ENCODE assay signal across 9 cellular contexts in the genomic region with DNA sequence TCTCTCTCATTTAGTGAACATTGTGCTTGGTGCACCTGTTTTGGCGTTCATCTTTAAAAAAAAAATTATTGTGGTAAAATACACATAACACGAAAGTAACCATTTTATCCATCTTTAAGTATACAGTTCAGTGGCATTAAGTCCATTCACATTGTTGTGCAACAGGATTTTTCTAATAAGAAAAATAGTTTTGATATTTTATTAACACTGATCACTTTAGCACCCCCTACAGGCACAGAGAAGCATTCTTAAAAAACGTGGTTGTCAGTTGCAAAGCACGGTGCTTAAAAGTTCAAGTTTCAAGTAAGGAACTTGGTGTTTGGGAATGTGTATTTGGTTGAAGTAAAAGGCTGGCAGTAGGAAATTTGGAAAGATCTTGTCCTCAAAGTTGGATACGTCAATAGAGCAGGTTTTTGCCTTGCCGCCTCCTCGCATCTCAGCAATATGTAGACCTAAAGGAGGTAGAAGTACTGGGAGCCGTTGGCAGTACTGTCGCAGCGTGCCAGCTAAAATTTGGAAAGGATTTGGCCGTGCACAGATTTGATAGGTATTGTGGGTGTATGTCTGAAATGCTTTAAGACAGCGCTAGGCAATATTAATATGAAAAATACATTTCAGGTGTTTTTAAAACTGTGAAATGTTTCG.
A peak's percentile ranks its signal among the peaks of the same experiment; 100 is the strongest.
DNase-seq lines count a peak whose midpoint lies in the region; ATAC-seq and TF ChIP-seq lines count a peak whose summit lies in the region.
"Had no signal": no experiment of that assay in that cellular context is flagged by ENCODE, and none has a peak within 500 bp of the region (broad histone marks: within the 10 kb centered on the region; RNA-seq: fewer than 3 reads in every experiment).

No MANE protein-coding gene starts in this region.

- no peak overlapping the region for H3K27ac ChIP-seq in breast epithelium
- H3K27ac ChIP-seq in PC-3 (ENCODE audit: low read length): no peak overlapping the region
- H3K27ac ChIP-seq in thoracic aorta: no peak overlapping the region

- H3K36me3 Mint-ChIP-seq in MCF 10A (ENCODE audit: insufficient read depth, unreplicated experiment): peaks cover 6% of the 10 kb centered on the region

- ATAC-seq in PC-3 (no peak), thoracic aorta (ENCODE audit: insufficient number of reproducible peaks, low FRiP score, low read depth) (no peak)
- no peak for ATAC-seq in activated CD4-positive, CD25-positive, alpha-beta regulatory T cell treated with anti-CD3 and anti-CD28 coated beads, Interleukin-2, amount 50 U/mL, for 24 hours

- H3K4me2 ChIP-seq in PC-3 (ENCODE audit: low read length): no peak overlapping the region

- no peaks in the 10 kb centered on the region for H3K9me3 Mint-ChIP-seq in MCF 10A (ENCODE audit: unreplicated experiment)

- H3K4me1 Mint-ChIP-seq in MCF 10A (ENCODE audit: insufficient read depth, unreplicated experiment): no peaks in the 10 kb centered on the region

- POLR2A ChIA-PET in MCF 10A (lab: Yijun Ruan, JAX): interaction anchor here (0.6 to 1.2 kb wide), 3 partner anchors 22 to 635 kb away, joined by 3 to 4 read pairs (median 3); no protein-coding TSS in a partner anchor
- POLR2A ChIA-PET in PC-3 (lab: Charles Lee; ENCODE audit: unreplicated experiment): no interaction called here

- no peak overlapping the region for H3K4me3 Mint-ChIP-seq in MCF 10A (ENCODE audit: unreplicated experiment)

- H3K27me3 ChIP-seq in breast epithelium: no peaks in the 10 kb centered on the region
- no peaks in the 10 kb centered on the region for H3K27me3 ChIP-seq in PC-3 (ENCODE audit: low read length)
- no peaks in the 10 kb centered on the region for H3K27me3 ChIP-seq in thoracic aorta (replicated peaks; ENCODE audit: insufficient read depth)

- peak overlapping the region; percentile 63 for H2AFZ ChIP-seq in PC-3 (ENCODE audit: low read length)

- H3K4me1 ChIP-seq in breast epithelium (no peaks in the 10 kb centered on the region), PC-3 (ENCODE audit: insufficient read depth, low read length) (no peaks in the 10 kb centered on the region), thoracic aorta (ENCODE audit: control insufficient read depth in 1 of 2, low read depth in 2 of 2) (peaks cover 0 to 6% of the 10 kb centered on the region in 2 donors)

- no peaks in the 10 kb centered on the region for H3K36me3 ChIP-seq in breast epithelium
- no peaks in the 10 kb centered on the region for H3K36me3 ChIP-seq in PC-3 (ENCODE audit: low read depth, low read length)
- H3K36me3 ChIP-seq in thoracic aorta: no peaks in the 10 kb centered on the region

- no peaks in the 10 kb centered on the region for H3K27me3 Mint-ChIP-seq in MCF 10A (ENCODE audit: insufficient read depth, unreplicated experiment)

- H3K4me3 ChIP-seq in breast epithelium: no peak overlapping the region
- H3K4me3 ChIP-seq in PC-3 (ENCODE audit: low read length): no peak overlapping the region
- no peak overlapping the region for H3K4me3 ChIP-seq in thoracic aorta

- H3K27ac Mint-ChIP-seq in MCF 10A (ENCODE audit: low read depth, unreplicated experiment): no peak overlapping the region

- no peaks in the 10 kb centered on the region for H3F3A ChIP-seq in PC-3 (ENCODE audit: low read length, unreplicated experiment)

- H3K9me3 ChIP-seq in breast epithelium (no peaks in the 10 kb centered on the region), PC-3 (ENCODE audit: low read length) (no peaks in the 10 kb centered on the region), thoracic aorta (no peaks in the 10 kb centered on the region)

- DNase-seq in MCF 10A (ENCODE audit: unreplicated experiment): peak; percentile 38
- DNase-seq in breast epithelium (ENCODE audit: low spot score in 2 of 2): no peak
- peak; percentile 51 for DNase-seq in PC-3
- peak; percentile 26 for DNase-seq in fibroblast of peridontal ligament (ENCODE audit: extremely low read depth)
- no peak for DNase-seq in thoracic aorta (ENCODE audit: low spot score)
- no peak for DNase-seq in activated CD4-positive, alpha-beta T cell treated with anti-CD3 and anti-CD28 coated beads, Interleukin-2, amount 50 U/mL, for 4 hours
- no peak for DNase-seq in NCI-H1436 treated with DMSO at 0.1 percent for 48 hours (lab: John Stamatoyannopoulos, UW)
- DNase-seq: effector CD4-positive, alpha-beta T cell had no signal

- no TSS peak for BruUV-seq in MCF 10A (replicated peaks; lab: Mats Ljungman, UMichigan)
- no TSS peak for BruUV-seq in PC-3 (replicated peaks; lab: Mats Ljungman, UMichigan)

- TF ChIP-seq POLR2A in breast epithelium (IDR thresholded peaks at IDR 0.05): no peak

- intact Hi-C loops in MCF 10A (cut with micrococcal nuclease): loop anchor here (1.0 kb wide), 1 partner anchor 75 kb away; no protein-coding TSS in a partner anchor
- intact Hi-C loops in breast epithelium (cut with DNase I; ENCODE audit: low total_unique reads): no loop called here
- intact Hi-C loops in PC-3 (cut with micrococcal nuclease): loop anchor here (5.0 kb wide), 1 partner anchor 74 kb away; no protein-coding TSS in a partner anchor

- no peak overlapping the region for H3K9ac ChIP-seq in PC-3 (ENCODE audit: low read length)

- H3K9me2 ChIP-seq in PC-3 (replicated peaks; ENCODE audit: low read length): no peaks in the 10 kb centered on the region

- H4K20me1 ChIP-seq in PC-3 (ENCODE audit: low read length): no peaks in the 10 kb centered on the region

- CTCF ChIA-PET in MCF 10A (lab: Yijun Ruan, JAX): interaction anchor here (0.6 to 4.0 kb wide), 13 partner anchors 9 to 346 kb away, joined by 3 to 21 read pairs (median 3); no protein-coding TSS in a partner anchor
- CTCF ChIA-PET in PC-3 (lab: Charles Lee): no interaction called here

- TF ChIP-seq CTCF in MCF 10A (IDR thresholded peaks at IDR 0.05; ENCODE audit: unreplicated experiment) (peak; percentile 35), breast epithelium (IDR thresholded peaks at IDR 0.05) (no peak), PC-3 (conservative IDR thresholded peaks at IDR 0.05; ENCODE audit: low read depth, low read length) (peak; percentile 74), thoracic aorta (IDR thresholded peaks at IDR 0.05) (peak; percentile 28)

- H3K79me2 ChIP-seq in PC-3 (ENCODE audit: low read length): no peaks in the 10 kb centered on the region

Comparison
In these comparisons a context has a peak if more than half of its experiments do, and no peak if none do; other contexts are left out.
1. DNase-seq: peak in MCF 10A (single experiment), PC-3 (single experiment) and fibroblast of peridontal ligament (single experiment); none in breast epithelium (0 of 2), thoracic aorta (single experiment), activated CD4-positive, alpha-beta T cell treated with anti-CD3 and anti-CD28 coated beads, Interleukin-2, amount 50 U/mL, for 4 hours (0 of 2) and NCI-H1436 treated with DMSO at 0.1 percent for 48 hours (single experiment).
2. CTCF ChIP-seq: peak in MCF 10A (single experiment), PC-3 (single experiment) and thoracic aorta (single experiment); none in breast epithelium (0 of 3).